In the genomic region with DNA sequence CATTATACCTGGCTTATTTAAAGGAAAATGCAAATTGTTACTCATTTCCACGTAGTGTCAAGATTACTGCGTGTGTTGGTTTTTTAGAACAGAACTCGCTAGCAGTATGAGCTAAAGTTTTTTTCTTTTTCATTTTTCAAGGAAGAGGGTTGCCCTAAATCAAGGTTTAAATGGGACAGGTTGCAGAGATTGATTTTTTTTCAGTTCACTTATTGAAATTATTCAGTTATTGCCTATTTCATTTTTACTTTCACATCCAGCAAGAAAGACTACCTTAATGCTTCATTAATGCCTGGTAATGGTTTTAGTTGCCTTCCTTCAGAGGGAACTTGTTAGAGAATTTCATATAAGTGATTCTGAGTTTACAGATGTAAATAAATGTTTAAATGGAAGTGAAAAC, we compare ENCODE assay signal across 24 cellular contexts. TPM values are rescaled to one million over a fixed set of nuclear protein-coding genes. Genes with fewer than 3 reads are reported as not detected.
DNase-seq lines count a peak whose midpoint lies in the region; ATAC-seq and TF ChIP-seq lines count a peak whose summit lies in the region.
"Had no signal": no experiment of that assay in that cellular context is flagged by ENCODE, and none has a peak within 500 bp of the region (broad histone marks: within the 10 kb centered on the region; RNA-seq: fewer than 3 reads in every experiment).

No MANE protein-coding gene starts in this region.

- H3K4me1 ChIP-seq in adrenal gland (replicated peaks in 1 of 2): peaks cover 54 to 85% of the 10 kb centered on the region in 2 donors
- H3K4me1 ChIP-seq: ascending aorta had no signal

- H3K4me3 Mint-ChIP-seq in activated CD4-positive, alpha-beta T cell treated with anti-CD3 and anti-CD28 coated beads, Interleukin-2, amount 10 ng/mL, durations not matched to agents 24 days and 14 days: peak overlapping the region; percentile 18
- no peak overlapping the region for H3K4me3 Mint-ChIP-seq in nephron
- H3K4me3 Mint-ChIP-seq: activated naive CD8-positive, alpha-beta T cell; dendritic cell treated with granulocyte-macrophage colony-stimulating factor and Interleukin-4, amounts not matched to agents 40 ng/mL and 50 ng/mL, for 4 days had no signal

- H3K27ac Mint-ChIP-seq in activated CD4-positive, alpha-beta T cell treated with anti-CD3 and anti-CD28 coated beads, Interleukin-2, amount 10 ng/mL, durations not matched to agents 24 days and 14 days: no peak overlapping the region
- peak overlapping the region in 2 of 3 experiments; percentile 1 to 29 for H3K27ac Mint-ChIP-seq in nephron
- H3K27ac Mint-ChIP-seq: dendritic cell treated with granulocyte-macrophage colony-stimulating factor and Interleukin-4, amounts not matched to agents 40 ng/mL and 50 ng/mL, for 4 days had no signal

- no peaks in the 10 kb centered on the region for H3K27me3 ChIP-seq in adrenal gland
- H3K27me3 ChIP-seq: ascending aorta, suprapubic skin had no signal

- H3K9me3 Mint-ChIP-seq in activated CD4-positive, alpha-beta T cell treated with anti-CD3 and anti-CD28 coated beads, Interleukin-2, amount 10 ng/mL, durations not matched to agents 24 days and 14 days: no peaks in the 10 kb centered on the region
- H3K9me3 Mint-ChIP-seq in nephron: no peaks in the 10 kb centered on the region
- H3K9me3 Mint-ChIP-seq: activated T-cell treated with anti-CD3 and anti-CD28 coated beads, Interleukin-2, amount 50 U/mL, for 4 hours; dendritic cell treated with granulocyte-macrophage colony-stimulating factor and Interleukin-4, amounts not matched to agents 40 ng/mL and 50 ng/mL, for 4 days had no signal

- H3K36me3 Mint-ChIP-seq in activated CD4-positive, alpha-beta T cell treated with anti-CD3 and anti-CD28 coated beads, Interleukin-2, amount 10 ng/mL, durations not matched to agents 24 days and 14 days (ENCODE audit: low read depth): peaks cover 1% of the 10 kb centered on the region
- no peaks in the 10 kb centered on the region for H3K36me3 Mint-ChIP-seq in nephron (ENCODE audit: low read depth)

- peaks cover 65% of the 10 kb centered on the region for H3K4me1 Mint-ChIP-seq in activated CD4-positive, alpha-beta T cell treated with anti-CD3 and anti-CD28 coated beads, Interleukin-2, amount 10 ng/mL, durations not matched to agents 24 days and 14 days
- peaks cover 61% of the 10 kb centered on the region for H3K4me1 Mint-ChIP-seq in nephron

- peak; percentile 21 for ATAC-seq in HG02610 (IDR thresholded peaks at IDR 0.05; ENCODE audit: unreplicated experiment)
- no peak for ATAC-seq in HG02870 (IDR thresholded peaks at IDR 0.05; ENCODE audit: unreplicated experiment)
- ATAC-seq in HG03378 (IDR thresholded peaks at IDR 0.05; ENCODE audit: unreplicated experiment): no peak
- ATAC-seq: activated T-cell treated with anti-CD3 and anti-CD28 coated beads, Interleukin-2, amount 50 U/mL, for 4 hours; lower lobe of right lung had no signal

- intact Hi-C loops in activated CD4-positive, alpha-beta T cell treated with anti-CD3 and anti-CD28 coated beads, Interleukin-2, amount 10 ng/mL, durations not matched to agents 24 days and 14 days (cut with micrococcal nuclease): no loop called here
- intact Hi-C loops in adrenal gland (cut with DNase I): no loop called here

- 85 to 91% (median 88%) methylated on average over 3 of the region's 3 CpGs for WGBS in adrenal gland, 4 donors

- no peaks in the 10 kb centered on the region for H3K9me3 ChIP-seq in adrenal gland (replicated peaks in 1 of 3)
- H3K9me3 ChIP-seq: ascending aorta, Caco-2, lower lobe of right lung, suprapubic skin had no signal

- no peak overlapping the region for H3K4me3 ChIP-seq in adrenal gland
- H3K4me3 ChIP-seq: ascending aorta, lower lobe of right lung, skin epidermis, suprapubic skin had no signal

- DNase-seq in activated CD4-positive, alpha-beta T cell treated with anti-CD3 and anti-CD28 coated beads, Interleukin-2, amount 10 ng/mL, durations not matched to agents 24 days and 14 days: no peak
- no peak for DNase-seq in activated CD4-positive, alpha-beta T cell treated with anti-CD3 and anti-CD28 coated beads, Interleukin-2, amount 50 U/mL, for 1 hour
- no peak for DNase-seq in adrenal gland
- DNase-seq in NCI-H2081 treated with DMSO at 0.1 percent for 48 hours (lab: John Stamatoyannopoulos, UW): no peak
- DNase-seq: activated T-cell treated with anti-CD3 and anti-CD28 coated beads, Interleukin-2, amount 50 U/mL, for 4 hours; AML-193; Caco-2; central memory CD4-positive, alpha-beta T cell; DMS79 treated with DMSO at 0.1 percent for 48 hours; lower lobe of right lung; NCI-H1105; NCI-H2029; NCI-H345; NCI-H748 treated with DMSO at 0.1 percent for 48 hours; T1000 had no signal

- TF ChIP-seq CTCF in adrenal gland (IDR thresholded peaks at IDR 0.05) (no peak), nephron (IDR thresholded peaks at IDR 0.05; ENCODE audit: unreplicated experiment in 3 of 3) (no peak)

- H3K27ac ChIP-seq in adrenal gland: peak overlapping the region in 3 of 5 donors; percentile 21 to 52 (median 22)
- H3K27ac ChIP-seq: ascending aorta, lower lobe of right lung, suprapubic skin had no signal

- H3K27me3 Mint-ChIP-seq in activated CD4-positive, alpha-beta T cell treated with anti-CD3 and anti-CD28 coated beads, Interleukin-2, amount 10 ng/mL, durations not matched to agents 24 days and 14 days: no peaks in the 10 kb centered on the region
- H3K27me3 Mint-ChIP-seq in nephron (ENCODE audit: low read depth): no peaks in the 10 kb centered on the region
- H3K27me3 Mint-ChIP-seq: activated naive CD8-positive, alpha-beta T cell; dendritic cell treated with granulocyte-macrophage colony-stimulating factor and Interleukin-4, amounts not matched to agents 40 ng/mL and 50 ng/mL, for 4 days had no signal

- TF ChIP-seq POLR2A in adrenal gland (IDR thresholded peaks at IDR 0.05): no peak

- H3K36me3 ChIP-seq in adrenal gland (replicated peaks in 1 of 2): no peaks in the 10 kb centered on the region
- H3K36me3 ChIP-seq: ascending aorta, lower lobe of right lung, suprapubic skin had no signal

RNA-seq across cellular contexts. Expression of gene FAM20B, which starts 5.6 kb away (rescaled TPM):
- total RNA-seq in activated CD4-positive, alpha-beta T cell treated with anti-CD3 and anti-CD28 coated beads, Interleukin-2, amount 10 ng/mL, durations not matched to agents 24 days and 14 days: 40.4 and 45.2 TPM in 2 replicates
- total RNA-seq in adrenal gland: 10 to 100 TPM; 26.8 to 69.9 (median 42.1) TPM
- 10 to 100 TPM; 15.4 to 42.8 (median 18.5) TPM for polyA plus RNA-seq in adrenal gland

RNA-seq across cellular contexts. Expression of gene TOR3A, which starts 50.6 kb away (rescaled TPM):
- total RNA-seq in activated CD4-positive, alpha-beta T cell treated with anti-CD3 and anti-CD28 coated beads, Interleukin-2, amount 10 ng/mL, durations not matched to agents 24 days and 14 days: 41.6 and 44.3 TPM in 2 replicates
- total RNA-seq in adrenal gland: 10 to 100 TPM; 19.0 to 53.5 (median 25.0) TPM
- 10 to 100 TPM in 2 of 3 donors, 1 to 10 TPM in 1; 6.8 to 17.8 (median 11.8) TPM for polyA plus RNA-seq in adrenal gland
